ENCODE assay signal across 1 cellular context in the genomic region with DNA sequence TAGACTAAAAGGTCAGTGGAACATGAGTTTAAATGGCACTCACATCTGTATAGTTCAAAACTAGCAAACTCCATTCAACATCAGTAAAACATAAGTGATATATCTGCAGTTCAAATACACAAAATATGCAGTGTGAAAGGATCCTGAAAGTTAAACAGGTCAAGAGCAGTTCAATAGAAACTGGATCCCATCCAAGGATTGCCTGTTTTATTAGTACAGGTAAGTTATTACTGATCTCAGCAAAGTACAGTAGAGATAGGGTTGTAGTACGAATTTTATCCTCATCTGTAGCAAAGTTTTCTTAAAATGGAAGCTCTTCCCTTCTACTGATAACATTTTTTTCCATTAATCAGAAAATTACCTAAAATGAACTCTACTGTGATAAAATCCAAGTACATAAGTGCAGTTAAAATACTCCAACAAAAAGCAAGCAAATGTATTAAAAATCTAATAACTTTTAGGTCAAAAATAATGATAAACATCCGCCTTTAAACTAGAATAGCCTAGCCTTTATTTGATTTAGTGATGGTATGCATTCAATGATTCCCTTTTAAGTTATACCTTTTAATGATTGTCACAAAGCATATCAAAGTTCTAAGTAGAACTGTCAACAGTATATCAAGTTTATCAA.
A peak's percentile ranks its signal among the peaks of the same experiment; 100 is the strongest.
TF ChIP-seq lines count a peak whose summit lies in the region.

No MANE protein-coding gene starts in this region.

TF ChIP-seq in K562, 482 proteins besides CTCF, POLR2A, EP300 and RAD21 (continued from another document):
- TF ChIP-seq, protein P1, sequence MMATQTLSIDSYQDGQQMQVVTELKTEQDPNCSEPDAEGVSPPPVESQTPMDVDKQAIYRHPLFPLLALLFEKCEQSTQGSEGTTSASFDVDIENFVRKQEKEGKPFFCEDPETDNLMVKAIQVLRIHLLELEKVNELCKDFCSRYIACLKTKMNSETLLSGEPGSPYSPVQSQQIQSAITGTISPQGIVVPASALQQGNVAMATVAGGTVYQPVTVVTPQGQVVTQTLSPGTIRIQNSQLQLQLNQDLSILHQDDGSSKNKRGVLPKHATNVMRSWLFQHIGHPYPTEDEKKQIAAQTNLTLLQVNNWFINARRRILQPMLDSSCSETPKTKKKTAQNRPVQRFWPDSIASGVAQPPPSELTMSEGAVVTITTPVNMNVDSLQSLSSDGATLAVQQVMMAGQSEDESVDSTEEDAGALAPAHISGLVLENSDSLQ (IDR thresholded peaks at IDR 0.05): no peak
- TF ChIP-seq SMARCB1 (IDR thresholded peaks at IDR 0.05; ENCODE audit: insufficient read length, low read depth) (peak; percentile 90), KAT7 (CRISPR knock-in tag; IDR thresholded peaks at IDR 0.05; ENCODE audit: borderline replicate concordance) (0 out of 2 replicates have a peak, but pooled peaks have one; percentile 29), U2AF2 (optimal IDR thresholded peaks at IDR 0.05; ENCODE audit: low read depth, low read length) (no peak)
- TF ChIP-seq, protein P2, sequence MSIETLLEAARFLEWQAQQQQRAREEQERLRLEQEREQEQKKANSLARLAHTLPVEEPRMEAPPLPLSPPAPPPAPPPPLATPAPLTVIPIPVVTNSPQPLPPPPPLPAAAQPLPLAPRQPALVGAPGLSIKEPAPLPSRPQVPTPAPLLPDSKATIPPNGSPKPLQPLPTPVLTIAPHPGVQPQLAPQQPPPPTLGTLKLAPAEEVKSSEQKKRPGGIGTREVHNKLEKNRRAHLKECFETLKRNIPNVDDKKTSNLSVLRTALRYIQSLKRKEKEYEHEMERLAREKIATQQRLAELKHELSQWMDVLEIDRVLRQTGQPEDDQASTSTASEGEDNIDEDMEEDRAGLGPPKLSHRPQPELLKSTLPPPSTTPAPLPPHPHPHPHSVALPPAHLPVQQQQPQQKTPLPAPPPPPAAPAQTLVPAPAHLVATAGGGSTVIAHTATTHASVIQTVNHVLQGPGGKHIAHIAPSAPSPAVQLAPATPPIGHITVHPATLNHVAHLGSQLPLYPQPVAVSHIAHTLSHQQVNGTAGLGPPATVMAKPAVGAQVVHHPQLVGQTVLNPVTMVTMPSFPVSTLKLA (conservative IDR thresholded peaks at IDR 0.05): 0 out of 4 replicates have a peak, but pooled peaks of 1 of the 2 experiments have one; percentile 16
